Comparison of ENCODE assay signal across 1 cellular context in genomic region chr12:122452701-122453285, GRCh38.
TF ChIP-seq lines count a peak whose summit lies in the region.

No MANE protein-coding gene starts in this region.

TF ChIP-seq in H1, 55 proteins besides CTCF, POLR2A, EP300 and RAD21:
- no peak for TF ChIP-seq HDAC2 (IDR thresholded peaks at IDR 0.05; ENCODE audit: borderline replicate concordance in 1 of 2, low read depth in 2 of 2, low read length in 2 of 2)
- TF ChIP-seq RXRA (IDR thresholded peaks at IDR 0.05; ENCODE audit: insufficient read depth, low read depth, low read length) = no peak
- TF ChIP-seq SIRT6 (IDR thresholded peaks at IDR 0.05; ENCODE audit: low read length) = no peak
- TF ChIP-seq MAFK (IDR thresholded peaks at IDR 0.05; ENCODE audit: low read depth, low read length) = no peak
- TF ChIP-seq FOSL1 (IDR thresholded peaks at IDR 0.05; ENCODE audit: insufficient read depth, low read depth, low read length) = no peak
- no peak for TF ChIP-seq CTBP2 (IDR thresholded peaks at IDR 0.05; ENCODE audit: borderline replicate concordance, insufficient read depth, insufficient read length, low read length)
- no peak for TF ChIP-seq PHF8 (conservative IDR thresholded peaks at IDR 0.05; ENCODE audit: low read depth, low read length)
- TF ChIP-seq GABPA (IDR thresholded peaks at IDR 0.05; ENCODE audit: borderline replicate concordance, insufficient read depth, low read length) = no peak
- no peak for TF ChIP-seq USF2 (IDR thresholded peaks at IDR 0.05; ENCODE audit: low read length)
